In the genomic region with DNA sequence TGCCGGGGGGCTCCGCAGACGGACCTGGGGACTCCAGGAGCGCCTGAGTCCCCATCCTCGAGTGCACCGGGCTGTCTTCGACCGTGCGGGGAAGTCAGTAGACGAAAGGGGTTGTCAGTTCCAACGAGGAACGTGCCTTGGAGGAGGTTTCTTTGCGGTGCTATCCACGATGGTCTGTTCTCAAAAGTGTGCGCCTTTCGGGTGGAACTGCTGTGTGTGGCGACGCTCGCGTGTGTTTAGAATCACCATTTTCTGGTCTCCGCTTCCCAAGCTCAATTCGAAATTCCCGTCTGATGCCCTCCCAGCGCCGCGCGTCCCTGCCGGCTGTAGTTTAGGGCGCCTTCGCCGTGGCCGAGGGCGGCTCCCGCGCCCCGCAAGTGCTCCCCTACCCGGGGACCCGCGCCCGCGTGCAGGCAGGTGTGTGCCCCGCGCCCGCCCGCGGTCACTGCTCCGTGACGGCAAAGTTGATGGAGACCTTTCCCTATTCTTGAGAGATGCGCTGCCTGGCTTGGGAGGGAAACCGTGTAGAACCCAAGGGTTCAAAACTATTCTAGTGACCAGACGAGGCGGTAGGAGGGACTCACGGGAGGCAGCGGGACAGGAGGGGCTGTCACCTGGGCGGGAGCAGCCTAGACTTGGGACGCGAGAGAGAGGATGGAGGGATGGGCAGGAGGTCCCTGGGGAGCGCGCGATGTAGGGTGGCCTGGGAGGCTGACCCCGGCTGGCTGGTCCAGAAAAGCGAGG, we compare ENCODE assay signal across 9 cellular contexts. TPM values are rescaled to one million over a fixed set of nuclear protein-coding genes. Genes with fewer than 3 reads are reported as not detected.
DNase-seq lines count a peak whose midpoint lies in the region; ATAC-seq and TF ChIP-seq lines count a peak whose summit lies in the region.
"Had no signal": no experiment of that assay in that cellular context is flagged by ENCODE, and none has a peak within 500 bp of the region (broad histone marks: within the 10 kb centered on the region; RNA-seq: fewer than 3 reads in every experiment).

No MANE protein-coding gene starts in this region.

- no peak for TF ChIP-seq EP300 in gastroesophageal sphincter (IDR thresholded peaks at IDR 0.05)

- H3K27me3 Mint-ChIP-seq in T-helper 17 cell, result peaks cover 59% of the 10 kb centered on the region

- H3K4me1 Mint-ChIP-seq in T-helper 17 cell, result peaks cover 14% of the 10 kb centered on the region

- peak; percentile 46 to 66 for DNase-seq in NCI-H2081 (lab: John Stamatoyannopoulos, UW)
- DNase-seq in NCI-H2081 treated with DMSO at 0.1 percent for 48 hours (lab: John Stamatoyannopoulos, UW), result no peak
- no peak for DNase-seq in T-helper 17 cell
- DNase-seq in psoas muscle, result no peak

- peak overlapping the region; percentile 68 for H3K4me3 Mint-ChIP-seq in T-helper 17 cell

- intact Hi-C loops in psoas muscle (cut with DNase I), result no loop called here

- H3K27me3 ChIP-seq in gastroesophageal sphincter (peaks cover 38% of the 10 kb centered on the region), psoas muscle (ENCODE audit: insufficient read depth in 3 of 3, low read length in 2 of 3) (peaks cover 0 to 29% (median 16%) of the 10 kb centered on the region in 3 donors)
- H3K27me3 ChIP-seq: BLaER1 treated with 17β-estradiol and CSF1 and Interleukin-3, amounts not matched to agents 10 nM and 100 nM had no signal

- H3K36me3 Mint-ChIP-seq in T-helper 17 cell (ENCODE audit: low read depth), result peaks cover 3% of the 10 kb centered on the region

- WGBS in gastroesophageal sphincter (ENCODE audit: low coverage in 1 of 2), 2 donors, result 0 to 5% methylated on average over 9 to 10 of the region's 62 CpGs
- 1 to 2% (median 1%) methylated on average over 62 of the region's 62 CpGs for WGBS in psoas muscle, 3 donors

- H3K4me3 ChIP-seq in gastroesophageal sphincter (peak overlapping the region; percentile 38 to 61), psoas muscle (peak overlapping the region; percentile 58)

- H3K4me1 ChIP-seq in gastroesophageal sphincter (peaks cover 0 to 19% (median 0%) of the 10 kb centered on the region in 3 donors), psoas muscle (no peaks in the 10 kb centered on the region)

- H3K9me3 ChIP-seq in T-helper 17 cell (ENCODE audit: control insufficient read depth, low read length, poor library complexity, severe bottlenecking) (no peaks in the 10 kb centered on the region), gastroesophageal sphincter (peaks cover 0 to 4% (median 0%) of the 10 kb centered on the region in 3 donors), psoas muscle (no peaks in the 10 kb centered on the region)

- TF ChIP-seq POLR2A in gastroesophageal sphincter (IDR thresholded peaks at IDR 0.05), result no peak

- no peaks in the 10 kb centered on the region for H3K36me3 ChIP-seq in gastroesophageal sphincter
- no peaks in the 10 kb centered on the region for H3K36me3 ChIP-seq in psoas muscle (ENCODE audit: insufficient read depth in 1 of 2, low read depth in 1 of 2)
- H3K36me3 ChIP-seq: BLaER1 treated with 17β-estradiol and CSF1 and Interleukin-3, amounts not matched to agents 10 nM and 100 nM had no signal

- H3K27ac Mint-ChIP-seq in T-helper 17 cell, result no peak overlapping the region

- no peak for TF ChIP-seq CTCF in gastroesophageal sphincter (IDR thresholded peaks at IDR 0.05)
- no peak for TF ChIP-seq CTCF in psoas muscle (IDR thresholded peaks at IDR 0.05)

- peak overlapping the region in 3 of 4 donors; percentile 0 to 80 (median 69) for H3K27ac ChIP-seq in gastroesophageal sphincter
- H3K27ac ChIP-seq in psoas muscle, result no peak overlapping the region
- H3K27ac ChIP-seq: BLaER1 treated with 17β-estradiol and CSF1 and Interleukin-3, amounts not matched to agents 10 nM and 100 nM had no signal

- ATAC-seq in T-helper 17 cell, result no peak
- ATAC-seq in gastroesophageal sphincter, result no peak
- no peak for ATAC-seq in psoas muscle
- no peak for ATAC-seq in HG03342 (IDR thresholded peaks at IDR 0.05; ENCODE audit: unreplicated experiment)
- ATAC-seq in GM21528 (IDR thresholded peaks at IDR 0.05; ENCODE audit: low FRiP score, unreplicated experiment), result no peak
- ATAC-seq in HG02571 (IDR thresholded peaks at IDR 0.05; ENCODE audit: unreplicated experiment), result no peak

RNA-seq across cellular contexts. Expression of gene DOK6, which starts 1.0 kb away (rescaled TPM):
- under 1 TPM in 1 of 2 donors, not detected in 1; 0.05 TPM for total RNA-seq in T-helper 17 cell
- 1 to 10 TPM in 3 of 4 donors, under 1 TPM in 1; 0.62 to 3.4 (median 2.7) TPM for total RNA-seq in gastroesophageal sphincter
- total RNA-seq in psoas muscle, result under 1 TPM; 0.18 to 0.97 (median 0.39) TPM
- under 1 TPM; 0.05 to 0.17 (median 0.06) TPM for polyA plus RNA-seq in psoas muscle

Comparison
In these comparisons a context has a peak if more than half of its experiments do, and no peak if none do; other contexts are left out.
1. DNase-seq: peak in NCI-H2081 (2 of 2); none in NCI-H2081 treated with DMSO at 0.1 percent for 48 hours (single experiment), T-helper 17 cell (0 of 3) and psoas muscle (0 of 2).